ENCODE assay signal across 18 cellular contexts in the genomic region with DNA sequence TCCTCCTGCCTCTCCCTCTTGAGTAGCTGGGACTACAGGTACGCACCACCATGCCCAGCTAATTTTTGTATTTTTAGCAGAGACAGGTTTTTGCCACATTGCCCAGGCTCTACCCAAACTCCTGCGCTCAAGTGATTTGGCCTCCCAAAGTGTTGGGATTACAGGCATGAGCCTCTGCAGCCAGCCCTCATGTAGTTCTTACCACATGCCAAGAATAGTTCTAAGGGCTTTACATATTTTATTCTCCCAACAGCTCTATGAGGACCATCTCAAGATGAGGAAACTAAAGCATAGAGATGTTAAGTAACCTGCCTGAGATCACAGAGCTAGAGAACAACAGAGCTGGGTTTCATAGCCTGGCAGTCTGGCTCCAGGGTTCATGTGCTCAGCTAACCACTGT.
"Had no signal": no experiment of that assay in that cellular context is flagged by ENCODE, and none has a peak within 500 bp of the region (broad histone marks: within the 10 kb centered on the region; RNA-seq: fewer than 3 reads in every experiment).

No MANE protein-coding gene starts in this region.

- H3K27ac ChIP-seq: dorsolateral prefrontal cortex, hepatocyte, neutrophil, psoas muscle, right lobe of liver, tibial artery had no signal

- DNase-seq: cortex of kidney; dorsolateral prefrontal cortex; effector CD8-positive, alpha-beta T cell; foreskin melanocyte; head of caudate nucleus; left colon; mammary epithelial cell; naive thymus-derived CD4-positive, alpha-beta T cell; nephron progenitor cell; psoas muscle; retina; stimulated activated CD4-positive, alpha-beta T cell treated with anti-CD3 and anti-CD28 coated beads, Interleukin-4, amount 100 ng/mL, for 1 hour; stimulated activated CD8-positive, alpha-beta memory T cell treated with anti-CD3 and anti-CD28 coated beads, Interleukin-4, amount 100 ng/mL, for 48 hours; tibial artery had no signal

- ATAC-seq: left colon; naive thymus-derived CD4-positive, alpha-beta T cell; psoas muscle; right lobe of liver; stimulated activated memory B cell treated with anti-CD40 and anti-IgM and Interleukin-4, amounts not matched to agents 10 μg/mL and 1 μg/mL and 100 μg/mL, for 72 hours had no signal

- H3K4me3 ChIP-seq: dorsolateral prefrontal cortex, hepatocyte, psoas muscle, right lobe of liver, tibial artery had no signal

- H3K9me3 ChIP-seq: neutrophil, psoas muscle, right lobe of liver, tibial artery had no signal

- H3K4me1 ChIP-seq: psoas muscle, right lobe of liver, tibial artery had no signal

- H3K4me2 ChIP-seq: hepatocyte had no signal

- H2AFZ ChIP-seq: hepatocyte had no signal

- H3K79me2 ChIP-seq: hepatocyte had no signal

- H3K27me3 ChIP-seq: dorsolateral prefrontal cortex, hepatocyte, neutrophil, right lobe of liver, tibial artery had no signal
